ENCODE assay signal across 1 cellular context in genomic region chr18:55322176-55322735, GRCh38.
TF ChIP-seq lines count a peak whose summit lies in the region.

No MANE protein-coding gene starts in this region.

TF ChIP-seq in HEK293, 187 proteins besides CTCF, POLR2A, EP300 and RAD21 (continued from another document and continues in another):
- TF ChIP-seq ZBTB10 (tag by site-specific recombination; IDR thresholded peaks at IDR 0.05): peak; percentile 37; the same call in 1 of the 2 replicates
- no peak for TF ChIP-seq ZNF175 (tag by site-specific recombination; IDR thresholded peaks at IDR 0.05)
- TF ChIP-seq ZSCAN18 (tag by site-specific recombination; IDR thresholded peaks at IDR 0.05): no peak
- no peak for TF ChIP-seq REPIN1 (tag by site-specific recombination; IDR thresholded peaks at IDR 0.05; ENCODE audit: low read depth)
- TF ChIP-seq, protein P1, sequence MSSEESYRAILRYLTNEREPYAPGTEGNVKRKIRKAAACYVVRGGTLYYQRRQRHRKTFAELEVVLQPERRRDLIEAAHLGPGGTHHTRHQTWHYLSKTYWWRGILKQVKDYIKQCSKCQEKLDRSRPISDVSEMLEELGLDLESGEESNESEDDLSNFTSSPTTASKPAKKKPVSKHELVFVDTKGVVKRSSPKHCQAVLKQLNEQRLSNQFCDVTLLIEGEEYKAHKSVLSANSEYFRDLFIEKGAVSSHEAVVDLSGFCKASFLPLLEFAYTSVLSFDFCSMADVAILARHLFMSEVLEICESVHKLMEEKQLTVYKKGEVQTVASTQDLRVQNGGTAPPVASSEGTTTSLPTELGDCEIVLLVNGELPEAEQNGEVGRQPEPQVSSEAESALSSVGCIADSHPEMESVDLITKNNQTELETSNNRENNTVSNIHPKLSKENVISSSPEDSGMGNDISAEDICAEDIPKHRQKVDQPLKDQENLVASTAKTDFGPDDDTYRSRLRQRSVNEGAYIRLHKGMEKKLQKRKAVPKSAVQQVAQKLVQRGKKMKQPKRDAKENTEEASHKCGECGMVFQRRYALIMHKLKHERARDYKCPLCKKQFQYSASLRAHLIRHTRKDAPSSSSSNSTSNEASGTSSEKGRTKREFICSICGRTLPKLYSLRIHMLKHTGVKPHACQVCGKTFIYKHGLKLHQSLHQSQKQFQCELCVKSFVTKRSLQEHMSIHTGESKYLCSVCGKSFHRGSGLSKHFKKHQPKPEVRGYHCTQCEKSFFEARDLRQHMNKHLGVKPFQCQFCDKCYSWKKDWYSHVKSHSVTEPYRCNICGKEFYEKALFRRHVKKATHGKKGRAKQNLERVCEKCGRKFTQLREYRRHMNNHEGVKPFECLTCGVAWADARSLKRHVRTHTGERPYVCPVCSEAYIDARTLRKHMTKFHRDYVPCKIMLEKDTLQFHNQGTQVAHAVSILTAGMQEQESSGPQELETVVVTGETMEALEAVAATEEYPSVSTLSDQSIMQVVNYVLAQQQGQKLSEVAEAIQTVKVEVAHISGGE (tag by site-specific recombination; conservative IDR thresholded peaks at IDR 0.05; ENCODE audit: low read depth): peak; percentile 51; the same call in 1 of the 2 replicates
- 0 out of 2 replicates have a peak, but pooled peaks have one; percentile 22 for TF ChIP-seq GLIS2 (tag by site-specific recombination; IDR thresholded peaks at IDR 0.05)
- TF ChIP-seq GLIS1 (tag by site-specific recombination; IDR thresholded peaks at IDR 0.05): peak; percentile 62
- TF ChIP-seq, protein P2, sequence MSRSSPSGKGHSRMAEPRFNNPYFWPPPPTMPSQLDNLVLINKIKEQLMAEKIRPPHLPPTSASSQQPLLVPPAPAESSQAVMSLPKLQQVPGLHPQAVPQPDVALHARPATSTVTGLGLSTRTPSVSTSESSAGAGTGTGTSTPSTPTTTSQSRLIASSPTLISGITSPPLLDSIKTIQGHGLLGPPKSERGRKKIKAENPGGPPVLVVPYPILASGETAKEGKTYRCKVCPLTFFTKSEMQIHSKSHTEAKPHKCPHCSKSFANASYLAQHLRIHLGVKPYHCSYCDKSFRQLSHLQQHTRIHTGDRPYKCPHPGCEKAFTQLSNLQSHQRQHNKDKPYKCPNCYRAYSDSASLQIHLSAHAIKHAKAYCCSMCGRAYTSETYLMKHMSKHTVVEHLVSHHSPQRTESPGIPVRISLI (tag by site-specific recombination; IDR thresholded peaks at IDR 0.05): peak; percentile 91
- peak; percentile 57; the same call in 1 of the 2 replicates for TF ChIP-seq ZXDB (tag by site-specific recombination; IDR thresholded peaks at IDR 0.05)
- no peak for TF ChIP-seq ZNF677 (tag by site-specific recombination; IDR thresholded peaks at IDR 0.05)
- no peak for TF ChIP-seq ZNF621 (tag by site-specific recombination; IDR thresholded peaks at IDR 0.05)
- TF ChIP-seq ZNF624 (tag by site-specific recombination; IDR thresholded peaks at IDR 0.05): no peak
- TF ChIP-seq ZNF654 (tag by site-specific recombination; IDR thresholded peaks at IDR 0.05; ENCODE audit: low read depth): no peak
- TF ChIP-seq YY1 (tag by site-specific recombination; IDR thresholded peaks at IDR 0.05): no peak
- TF ChIP-seq, protein P3, sequence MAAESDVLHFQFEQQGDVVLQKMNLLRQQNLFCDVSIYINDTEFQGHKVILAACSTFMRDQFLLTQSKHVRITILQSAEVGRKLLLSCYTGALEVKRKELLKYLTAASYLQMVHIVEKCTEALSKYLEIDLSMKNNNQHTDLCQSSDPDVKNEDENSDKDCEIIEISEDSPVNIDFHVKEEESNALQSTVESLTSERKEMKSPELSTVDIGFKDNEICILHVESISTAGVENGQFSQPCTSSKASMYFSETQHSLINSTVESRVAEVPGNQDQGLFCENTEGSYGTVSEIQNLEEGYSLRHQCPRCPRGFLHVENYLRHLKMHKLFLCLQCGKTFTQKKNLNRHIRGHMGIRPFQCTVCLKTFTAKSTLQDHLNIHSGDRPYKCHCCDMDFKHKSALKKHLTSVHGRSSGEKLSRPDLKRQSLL (tag by site-specific recombination; IDR thresholded peaks at IDR 0.05): no peak
- TF ChIP-seq ZBTB8A (tag by site-specific recombination; IDR thresholded peaks at IDR 0.05): peak; percentile 43; the same call in 1 of the 2 replicates
- peak; percentile 69 for TF ChIP-seq ZNF335 (tag by site-specific recombination; conservative IDR thresholded peaks at IDR 0.05)
- TF ChIP-seq ZNF292 (tag by site-specific recombination; IDR thresholded peaks at IDR 0.05; ENCODE audit: borderline replicate concordance, low read depth): no peak
- no peak for TF ChIP-seq ZNF426 (tag by site-specific recombination; IDR thresholded peaks at IDR 0.05)
- TF ChIP-seq SP2 (tag by site-specific recombination; IDR thresholded peaks at IDR 0.05): peak; percentile 47; the same call in 1 of the 2 replicates
- TF ChIP-seq ZFHX2 (tag by site-specific recombination; conservative IDR thresholded peaks at IDR 0.05): peak; percentile 21; the same call in 1 of the 2 replicates
- TF ChIP-seq, protein P4, sequence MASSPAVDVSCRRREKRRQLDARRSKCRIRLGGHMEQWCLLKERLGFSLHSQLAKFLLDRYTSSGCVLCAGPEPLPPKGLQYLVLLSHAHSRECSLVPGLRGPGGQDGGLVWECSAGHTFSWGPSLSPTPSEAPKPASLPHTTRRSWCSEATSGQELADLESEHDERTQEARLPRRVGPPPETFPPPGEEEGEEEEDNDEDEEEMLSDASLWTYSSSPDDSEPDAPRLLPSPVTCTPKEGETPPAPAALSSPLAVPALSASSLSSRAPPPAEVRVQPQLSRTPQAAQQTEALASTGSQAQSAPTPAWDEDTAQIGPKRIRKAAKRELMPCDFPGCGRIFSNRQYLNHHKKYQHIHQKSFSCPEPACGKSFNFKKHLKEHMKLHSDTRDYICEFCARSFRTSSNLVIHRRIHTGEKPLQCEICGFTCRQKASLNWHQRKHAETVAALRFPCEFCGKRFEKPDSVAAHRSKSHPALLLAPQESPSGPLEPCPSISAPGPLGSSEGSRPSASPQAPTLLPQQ (tag by site-specific recombination; IDR thresholded peaks at IDR 0.05): peak; percentile 63
- no peak for TF ChIP-seq ZNF521 (tag by site-specific recombination; IDR thresholded peaks at IDR 0.05)
- TF ChIP-seq ZFP41 (tag by site-specific recombination; IDR thresholded peaks at IDR 0.05; ENCODE audit: borderline replicate concordance): no peak
- TF ChIP-seq ZBTB21 (tag by site-specific recombination; IDR thresholded peaks at IDR 0.05): no peak
- TF ChIP-seq BCL11B (tag by site-specific recombination; IDR thresholded peaks at IDR 0.05; ENCODE audit: low read depth): 0 out of 2 replicates have a peak, but pooled peaks have one; percentile 27
- 0 out of 2 replicates have a peak, but pooled peaks have one; percentile 28 for TF ChIP-seq SP7 (tag by site-specific recombination; IDR thresholded peaks at IDR 0.05)
- TF ChIP-seq ZNF48 (tag by site-specific recombination; IDR thresholded peaks at IDR 0.05): no peak
- TF ChIP-seq ZSCAN16 (tag by site-specific recombination; IDR thresholded peaks at IDR 0.05): no peak
- peak; percentile 86 for TF ChIP-seq PRDM1 (tag by site-specific recombination; IDR thresholded peaks at IDR 0.05)
- TF ChIP-seq ZNF157 (tag by site-specific recombination; IDR thresholded peaks at IDR 0.05): no peak
- TF ChIP-seq ZNF664 (tag by site-specific recombination; IDR thresholded peaks at IDR 0.05): no peak
- TF ChIP-seq, protein P5, sequence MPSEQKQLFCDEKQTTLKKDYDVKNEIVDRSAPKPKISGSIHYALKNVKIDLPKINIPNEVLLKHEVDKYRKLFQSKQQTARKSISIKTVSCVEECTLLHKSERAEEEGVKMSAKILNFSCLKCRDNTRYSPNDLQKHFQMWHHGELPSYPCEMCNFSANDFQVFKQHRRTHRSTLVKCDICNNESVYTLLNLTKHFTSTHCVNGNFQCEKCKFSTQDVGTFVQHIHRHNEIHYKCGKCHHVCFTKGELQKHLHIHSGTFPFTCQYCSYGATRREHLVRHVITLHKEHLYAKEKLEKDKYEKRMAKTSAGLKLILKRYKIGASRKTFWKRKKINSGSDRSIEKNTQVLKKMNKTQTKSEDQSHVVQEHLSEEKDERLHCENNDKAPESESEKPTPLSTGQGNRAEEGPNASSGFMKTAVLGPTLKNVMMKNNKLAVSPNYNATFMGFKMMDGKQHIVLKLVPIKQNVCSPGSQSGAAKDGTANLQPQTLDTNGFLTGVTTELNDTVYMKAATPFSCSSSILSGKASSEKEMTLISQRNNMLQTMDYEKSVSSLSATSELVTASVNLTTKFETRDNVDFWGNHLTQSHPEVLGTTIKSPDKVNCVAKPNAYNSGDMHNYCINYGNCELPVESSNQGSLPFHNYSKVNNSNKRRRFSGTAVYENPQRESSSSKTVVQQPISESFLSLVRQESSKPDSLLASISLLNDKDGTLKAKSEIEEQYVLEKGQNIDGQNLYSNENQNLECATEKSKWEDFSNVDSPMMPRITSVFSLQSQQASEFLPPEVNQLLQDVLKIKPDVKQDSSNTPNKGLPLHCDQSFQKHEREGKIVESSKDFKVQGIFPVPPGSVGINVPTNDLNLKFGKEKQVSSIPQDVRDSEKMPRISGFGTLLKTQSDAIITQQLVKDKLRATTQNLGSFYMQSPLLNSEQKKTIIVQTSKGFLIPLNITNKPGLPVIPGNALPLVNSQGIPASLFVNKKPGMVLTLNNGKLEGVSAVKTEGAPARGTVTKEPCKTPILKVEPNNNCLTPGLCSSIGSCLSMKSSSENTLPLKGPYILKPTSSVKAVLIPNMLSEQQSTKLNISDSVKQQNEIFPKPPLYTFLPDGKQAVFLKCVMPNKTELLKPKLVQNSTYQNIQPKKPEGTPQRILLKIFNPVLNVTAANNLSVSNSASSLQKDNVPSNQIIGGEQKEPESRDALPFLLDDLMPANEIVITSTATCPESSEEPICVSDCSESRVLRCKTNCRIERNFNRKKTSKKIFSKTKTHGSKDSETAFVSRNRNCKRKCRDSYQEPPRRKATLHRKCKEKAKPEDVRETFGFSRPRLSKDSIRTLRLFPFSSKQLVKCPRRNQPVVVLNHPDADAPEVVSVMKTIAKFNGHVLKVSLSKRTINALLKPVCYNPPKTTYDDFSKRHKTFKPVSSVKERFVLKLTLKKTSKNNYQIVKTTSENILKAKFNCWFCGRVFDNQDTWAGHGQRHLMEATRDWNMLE (tag by site-specific recombination; conservative IDR thresholded peaks at IDR 0.05; ENCODE audit: low read depth): no peak
- TF ChIP-seq PRDM4 (tag by site-specific recombination; IDR thresholded peaks at IDR 0.05): no peak
- TF ChIP-seq WT1 (tag by site-specific recombination; IDR thresholded peaks at IDR 0.05): peak; percentile 46
- TF ChIP-seq PRDM6 (tag by site-specific recombination; IDR thresholded peaks at IDR 0.05): no peak
